In the genomic region with DNA sequence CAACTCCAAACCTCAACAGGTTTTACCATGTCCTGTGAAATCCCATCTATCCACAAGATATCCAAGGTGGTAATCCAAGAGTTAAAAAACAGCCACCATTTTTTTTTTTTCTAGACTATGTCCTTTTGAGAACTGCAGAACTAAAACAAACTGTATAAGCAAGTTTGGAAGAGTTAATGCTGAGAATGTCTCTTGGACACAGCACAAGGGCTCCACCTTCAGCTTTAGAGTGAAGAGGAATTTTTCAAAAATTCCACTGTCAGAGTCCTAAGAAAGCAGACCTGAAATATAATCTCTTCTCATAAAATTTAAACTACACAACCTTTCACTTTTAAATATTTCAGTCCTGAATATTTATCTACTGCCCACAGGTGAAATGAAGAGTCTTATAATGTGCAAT, we compare ENCODE assay signal across 12 cellular contexts.
A peak's percentile ranks its signal among the peaks of the same experiment; 100 is the strongest.
DNase-seq lines count a peak whose midpoint lies in the region; ATAC-seq, FAIRE-seq and TF ChIP-seq lines count a peak whose summit lies in the region.
"Had no signal": no experiment of that assay in that cellular context is flagged by ENCODE, and none has a peak within 500 bp of the region (broad histone marks: within the 10 kb centered on the region; RNA-seq: fewer than 3 reads in every experiment).

No MANE protein-coding gene starts in this region.

- intact Hi-C loops in HCT116 (cut with micrococcal nuclease): no loop called here
- intact Hi-C loops in activated T-helper 2 cell treated with anti-CD3 and anti-CD28 coated beads, Interferon-gamma antibody, Interleukin-2, Interleukin-4, amounts not matched to agents 10 μg/mL and 5 μg/mL and 100 μg/mL, durations not matched to agents 14 hours and 24 hours and 36 hours (cut with micrococcal nuclease): no loop called here

- BruUV-seq in HCT116 (replicated peaks; lab: Mats Ljungman, UMichigan): no TSS peak

- H3K36me3 ChIP-seq in BE2C: no peaks in the 10 kb centered on the region
- H3K36me3 ChIP-seq in HCT116 (ENCODE audit: control insufficient read depth in 1 of 2, insufficient read depth in 2 of 2, low read length in 2 of 2): no peaks in the 10 kb centered on the region
- H3K36me3 ChIP-seq: brain microvascular endothelial cell had no signal

- TF ChIP-seq CTCF in BE2C (IDR thresholded peaks at IDR 0.05; ENCODE audit: low read depth, low read length) (peak; percentile 32), HCT116 (IDR thresholded peaks at IDR 0.05 in 2 of 3, conservative IDR thresholded peaks at IDR 0.05 in 1 of 3; ENCODE audit: borderline replicate concordance in 1 of 3, insufficient read depth in 1 of 3, low read depth in 2 of 3, low read length in 2 of 3) (peak in 1 of 3 experiments; percentile 19; a peak in 2 of 6 replicates)

- RAD21 ChIA-PET in HCT116 (lab: Charles Lee; ENCODE audit: low non-redundant PET in 1 of 2, low total read pairs in 2 of 2, uncharacterized antibody in 2 of 2, unreplicated experiment in 2 of 2): no interaction called here

- peak; percentile 97 for FAIRE-seq in islet of Langerhans (lab: Jason Lieb, UNC)

- H3K9me3 ChIP-seq in BE2C (no peaks in the 10 kb centered on the region), HCT116 (ENCODE audit: control insufficient read depth in 1 of 2, insufficient read depth in 1 of 2, low read depth in 1 of 2, low read length in 2 of 2) (no peaks in the 10 kb centered on the region)

- H3K27me3 ChIP-seq in BE2C (peaks cover 4% of the 10 kb centered on the region; the same call in 1 of the 2 replicates), HCT116 (ENCODE audit: insufficient read depth, low read length) (peaks cover 8% of the 10 kb centered on the region; the same call in 1 of the 2 replicates)
- H3K27me3 ChIP-seq: brain microvascular endothelial cell had no signal

- DNase-seq in BE2C (no peak), HCT116 (ENCODE audit: low read depth, low spot score) (no peak), RPMI8226 (peak; percentile 7), activated T-cell treated with anti-CD3 and anti-CD28 coated beads for 4 hours (no peak), COR-L47 (lab: John Stamatoyannopoulos, UW) (no peak), HuH-7.5 (ENCODE audit: low spot score) (no peak)
- DNase-seq in activated T-helper 2 cell treated with anti-CD3 and anti-CD28 coated beads, Interferon-gamma antibody, Interleukin-2, Interleukin-4, amounts not matched to agents 10 μg/mL and 5 μg/mL and 100 μg/mL, durations not matched to agents 14 hours and 24 hours and 36 hours (ENCODE audit: low spot score): no peak
- DNase-seq: brain microvascular endothelial cell, NCI-H1417 treated with DMSO at 0.1 percent for 48 hours, posterior cingulate gyrus, SHP77 had no signal

- H2AFZ ChIP-seq in HCT116 (ENCODE audit: low read depth, low read length, poor library complexity, severe bottlenecking): no peak overlapping the region

- no peak overlapping the region for H3K4me3 ChIP-seq in BE2C (ENCODE audit: low read depth, low read length)
- no peak overlapping the region for H3K4me3 ChIP-seq in HCT116 (replicated peaks in 1 of 2; ENCODE audit: low read depth in 1 of 2, low read length in 2 of 2)

- ATAC-seq in HCT116: no peak

- no peak for TF ChIP-seq POLR2A in HCT116 (IDR thresholded peaks at IDR 0.05; ENCODE audit: borderline replicate concordance, extremely low read depth, insufficient read depth, insufficient read length)

- CTCF ChIA-PET in HCT116 (lab: Charles Lee): no interaction called here

- H3K36me3 Mint-ChIP-seq in activated T-helper 2 cell treated with anti-CD3 and anti-CD28 coated beads, Interferon-gamma antibody, Interleukin-2, Interleukin-4, amounts not matched to agents 10 μg/mL and 5 μg/mL and 100 μg/mL, durations not matched to agents 14 hours and 24 hours and 36 hours (ENCODE audit: low read depth): no peaks in the 10 kb centered on the region

- H4K20me1 ChIP-seq in HCT116 (ENCODE audit: insufficient read depth): no peaks in the 10 kb centered on the region

- no peak overlapping the region for H3K9ac ChIP-seq in HCT116 (ENCODE audit: low read length)

- no peak overlapping the region for H3K4me2 ChIP-seq in HCT116 (ENCODE audit: low read length)

- peak; percentile 12; the same call in 1 of the 2 replicates for TF ChIP-seq RAD21 in HCT116 (IDR thresholded peaks at IDR 0.05; ENCODE audit: low read depth)

- no peaks in the 10 kb centered on the region for H3K4me1 Mint-ChIP-seq in activated T-helper 2 cell treated with anti-CD3 and anti-CD28 coated beads, Interferon-gamma antibody, Interleukin-2, Interleukin-4, amounts not matched to agents 10 μg/mL and 5 μg/mL and 100 μg/mL, durations not matched to agents 14 hours and 24 hours and 36 hours (ENCODE audit: low read depth)

- H3K27me3 Mint-ChIP-seq in activated T-helper 2 cell treated with anti-CD3 and anti-CD28 coated beads, Interferon-gamma antibody, Interleukin-2, Interleukin-4, amounts not matched to agents 10 μg/mL and 5 μg/mL and 100 μg/mL, durations not matched to agents 14 hours and 24 hours and 36 hours (ENCODE audit: low read depth): no peaks in the 10 kb centered on the region

- H3K27ac ChIP-seq in HCT116 (ENCODE audit: low read depth, low read length): no peak overlapping the region
- H3K27ac ChIP-seq: brain microvascular endothelial cell had no signal

- H3K9me2 ChIP-seq in HCT116 (ENCODE audit: insufficient read depth): no peaks in the 10 kb centered on the region

- H3K4me1 ChIP-seq in BE2C: no peaks in the 10 kb centered on the region
- no peaks in the 10 kb centered on the region for H3K4me1 ChIP-seq in HCT116 (ENCODE audit: control insufficient read depth in 1 of 2, insufficient read depth in 2 of 2, low read length in 2 of 2)

- H3K27ac Mint-ChIP-seq in activated T-helper 2 cell treated with anti-CD3 and anti-CD28 coated beads, Interferon-gamma antibody, Interleukin-2, Interleukin-4, amounts not matched to agents 10 μg/mL and 5 μg/mL and 100 μg/mL, durations not matched to agents 14 hours and 24 hours and 36 hours: no peak overlapping the region

- POLR2A ChIA-PET in HCT116 (lab: Charles Lee): no interaction called here

- H3K79me2 ChIP-seq in HCT116 (ENCODE audit: insufficient read depth, low read length): no peaks in the 10 kb centered on the region

- H3K4me3 Mint-ChIP-seq in activated T-helper 2 cell treated with anti-CD3 and anti-CD28 coated beads, Interferon-gamma antibody, Interleukin-2, Interleukin-4, amounts not matched to agents 10 μg/mL and 5 μg/mL and 100 μg/mL, durations not matched to agents 14 hours and 24 hours and 36 hours (ENCODE audit: low read depth): no peak overlapping the region

- H3K9me3 Mint-ChIP-seq in activated T-helper 2 cell treated with anti-CD3 and anti-CD28 coated beads, Interferon-gamma antibody, Interleukin-2, Interleukin-4, amounts not matched to agents 10 μg/mL and 5 μg/mL and 100 μg/mL, durations not matched to agents 14 hours and 24 hours and 36 hours: no peaks in the 10 kb centered on the region

TF ChIP-seq in HCT116, 20 proteins besides CTCF, POLR2A, EP300 and RAD21 (continues in another document):
- no peak for TF ChIP-seq SIN3A (IDR thresholded peaks at IDR 0.05; ENCODE audit: low read depth)
- no peak for TF ChIP-seq TCF7L2 (IDR thresholded peaks at IDR 0.05; ENCODE audit: borderline replicate concordance, extremely low read depth, insufficient read depth, insufficient read length)
- TF ChIP-seq POLR2AphosphoS5 (IDR thresholded peaks at IDR 0.05; ENCODE audit: low read depth, low read length): no peak
- no peak for TF ChIP-seq CEBPB (IDR thresholded peaks at IDR 0.05; ENCODE audit: low read depth)
- TF ChIP-seq, protein P1, sequence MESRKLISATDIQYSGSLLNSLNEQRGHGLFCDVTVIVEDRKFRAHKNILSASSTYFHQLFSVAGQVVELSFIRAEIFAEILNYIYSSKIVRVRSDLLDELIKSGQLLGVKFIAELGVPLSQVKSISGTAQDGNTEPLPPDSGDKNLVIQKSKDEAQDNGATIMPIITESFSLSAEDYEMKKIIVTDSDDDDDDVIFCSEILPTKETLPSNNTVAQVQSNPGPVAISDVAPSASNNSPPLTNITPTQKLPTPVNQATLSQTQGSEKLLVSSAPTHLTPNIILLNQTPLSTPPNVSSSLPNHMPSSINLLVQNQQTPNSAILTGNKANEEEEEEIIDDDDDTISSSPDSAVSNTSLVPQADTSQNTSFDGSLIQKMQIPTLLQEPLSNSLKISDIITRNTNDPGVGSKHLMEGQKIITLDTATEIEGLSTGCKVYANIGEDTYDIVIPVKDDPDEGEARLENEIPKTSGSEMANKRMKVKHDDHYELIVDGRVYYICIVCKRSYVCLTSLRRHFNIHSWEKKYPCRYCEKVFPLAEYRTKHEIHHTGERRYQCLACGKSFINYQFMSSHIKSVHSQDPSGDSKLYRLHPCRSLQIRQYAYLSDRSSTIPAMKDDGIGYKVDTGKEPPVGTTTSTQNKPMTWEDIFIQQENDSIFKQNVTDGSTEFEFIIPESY (IDR thresholded peaks at IDR 0.05; ENCODE audit: extremely low read depth, insufficient replicate concordance, low read length): no peak
- TF ChIP-seq, protein P2, sequence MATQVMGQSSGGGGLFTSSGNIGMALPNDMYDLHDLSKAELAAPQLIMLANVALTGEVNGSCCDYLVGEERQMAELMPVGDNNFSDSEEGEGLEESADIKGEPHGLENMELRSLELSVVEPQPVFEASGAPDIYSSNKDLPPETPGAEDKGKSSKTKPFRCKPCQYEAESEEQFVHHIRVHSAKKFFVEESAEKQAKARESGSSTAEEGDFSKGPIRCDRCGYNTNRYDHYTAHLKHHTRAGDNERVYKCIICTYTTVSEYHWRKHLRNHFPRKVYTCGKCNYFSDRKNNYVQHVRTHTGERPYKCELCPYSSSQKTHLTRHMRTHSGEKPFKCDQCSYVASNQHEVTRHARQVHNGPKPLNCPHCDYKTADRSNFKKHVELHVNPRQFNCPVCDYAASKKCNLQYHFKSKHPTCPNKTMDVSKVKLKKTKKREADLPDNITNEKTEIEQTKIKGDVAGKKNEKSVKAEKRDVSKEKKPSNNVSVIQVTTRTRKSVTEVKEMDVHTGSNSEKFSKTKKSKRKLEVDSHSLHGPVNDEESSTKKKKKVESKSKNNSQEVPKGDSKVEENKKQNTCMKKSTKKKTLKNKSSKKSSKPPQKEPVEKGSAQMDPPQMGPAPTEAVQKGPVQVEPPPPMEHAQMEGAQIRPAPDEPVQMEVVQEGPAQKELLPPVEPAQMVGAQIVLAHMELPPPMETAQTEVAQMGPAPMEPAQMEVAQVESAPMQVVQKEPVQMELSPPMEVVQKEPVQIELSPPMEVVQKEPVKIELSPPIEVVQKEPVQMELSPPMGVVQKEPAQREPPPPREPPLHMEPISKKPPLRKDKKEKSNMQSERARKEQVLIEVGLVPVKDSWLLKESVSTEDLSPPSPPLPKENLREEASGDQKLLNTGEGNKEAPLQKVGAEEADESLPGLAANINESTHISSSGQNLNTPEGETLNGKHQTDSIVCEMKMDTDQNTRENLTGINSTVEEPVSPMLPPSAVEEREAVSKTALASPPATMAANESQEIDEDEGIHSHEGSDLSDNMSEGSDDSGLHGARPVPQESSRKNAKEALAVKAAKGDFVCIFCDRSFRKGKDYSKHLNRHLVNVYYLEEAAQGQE (IDR thresholded peaks at IDR 0.05; ENCODE audit: low read depth): no peak
- TF ChIP-seq EZH2phosphoT487 (IDR thresholded peaks at IDR 0.05; ENCODE audit: borderline replicate concordance): no peak
- no peak for TF ChIP-seq SP1 (IDR thresholded peaks at IDR 0.05; ENCODE audit: low read depth)
- no peak for TF ChIP-seq YY1 (IDR thresholded peaks at IDR 0.05; ENCODE audit: extremely low read depth, insufficient replicate concordance, low read depth, low read length)
